9 cellular contexts compared by ENCODE assay signal in the genomic region with DNA sequence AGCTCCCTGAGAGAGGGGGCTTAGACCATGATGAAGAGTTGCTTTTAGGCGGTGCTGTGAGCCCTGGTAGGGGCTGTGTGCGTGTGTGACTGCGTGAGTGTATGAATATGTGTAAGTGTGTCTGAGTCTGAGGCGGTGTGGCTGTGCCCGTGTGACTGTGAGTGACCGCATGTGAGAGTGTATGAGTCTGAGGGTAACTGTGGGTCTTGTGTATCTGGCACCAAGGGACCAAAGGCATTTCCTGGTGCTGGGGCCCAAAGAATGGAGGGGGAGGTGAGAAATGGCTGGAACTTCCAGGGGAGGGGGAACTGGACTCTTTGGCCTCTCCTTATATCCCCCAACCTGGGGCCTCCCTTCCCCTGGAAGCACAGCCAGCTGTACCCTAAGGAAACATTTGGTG. TPM values are rescaled to one million over a fixed set of nuclear protein-coding genes. Genes with fewer than 3 reads are reported as not detected.
DNase-seq lines count a peak whose midpoint lies in the region; ATAC-seq and TF ChIP-seq lines count a peak whose summit lies in the region.
"Had no signal": no experiment of that assay in that cellular context is flagged by ENCODE, and none has a peak within 500 bp of the region (broad histone marks: within the 10 kb centered on the region; RNA-seq: fewer than 3 reads in every experiment).

No MANE protein-coding gene starts in this region.

- H3K9ac ChIP-seq in IMR-90 (ENCODE audit: low read depth, low read length) (peak overlapping the region; percentile 71), endodermal cell (ENCODE audit: extremely low read depth, low read length, poor library complexity, severe bottlenecking) (no peak overlapping the region)

- H4K8ac ChIP-seq in IMR-90 (ENCODE audit: low read depth in 2 of 2, low read length in 2 of 2) = peak overlapping the region; percentile 6 to 77

- H3K36me3 Mint-ChIP-seq in endodermal cell (ENCODE audit: low read depth) = peaks cover 20% of the 10 kb centered on the region

- in situ Hi-C loops in IMR-90 (cut with MboI; ENCODE audit: low sequenced_read_pairs) = no loop called here

- 16% methylated on average over 4 of the region's 6 CpGs; no CpG with 5 or more reads in 1 of the 2 experiments for WGBS in IMR-90 (ENCODE audit: extremely low coverage in 2 of 2, insufficient read length in 1 of 2), 2 experiments
- WGBS in endodermal cell (ENCODE audit: insufficient coverage in 1 of 2, insufficient read length in 1 of 2), 2 experiments = 91% methylated on average over 6 of the region's 6 CpGs; no CpG with 5 or more reads in 1 of the 2 experiments

- H2AFZ ChIP-seq in IMR-90 (replicated peaks; ENCODE audit: low read length, poor library complexity) = peak overlapping the region; percentile 88
- H2AFZ ChIP-seq in osteoblast (ENCODE audit: low read length) = peak overlapping the region; percentile 11

- no peaks in the 10 kb centered on the region for H3K27me3 ChIP-seq in IMR-90 (ENCODE audit: control insufficient read depth, insufficient read depth, low read length)
- no peaks in the 10 kb centered on the region for H3K27me3 ChIP-seq in endodermal cell (ENCODE audit: control insufficient read depth, insufficient read depth, low read length, poor library complexity, severe bottlenecking)
- no peaks in the 10 kb centered on the region for H3K27me3 ChIP-seq in osteoblast (ENCODE audit: insufficient read depth, low read length)

- H3K79me1 ChIP-seq in IMR-90 (ENCODE audit: low read depth in 1 of 2, low read length in 2 of 2) = peaks cover 6 to 37% of the 10 kb centered on the region in 2 experiments; a peak in 3 of 4 replicates

- DNase-seq in AG04449 (ENCODE audit: low read depth, low spot score) (peak; percentile 37), IMR-90 (peak; percentile 52), endodermal cell (no peak), osteoblast (ENCODE audit: insufficient read length, low spot score, missing footprints) (no peak), NCI-H1105 treated with DMSO at 0.1 percent for 48 hours (lab: John Stamatoyannopoulos, UW) (no peak), DMS153 treated with DMSO at 0.1 percent for 48 hours (lab: John Stamatoyannopoulos, UW; ENCODE audit: unreplicated experiment) (no peak), NCI-H2081 treated with DMSO at 0.1 percent for 48 hours (lab: John Stamatoyannopoulos, UW) (no peak), left lobe of liver (ENCODE audit: low spot score) (no peak)

- CTCF ChIA-PET in AG04449 (lab: Yijun Ruan, JAX) = interaction anchor here (0.6 to 13.8 kb wide), 7 partner anchors 10 to 275 kb away, joined by 3 to 153 read pairs (median 4); partner anchors contain the start of gene CCL27
- CTCF ChIA-PET in IMR-90 (lab: Yijun Ruan, JAX) = interaction anchor here (1.0 to 1.9 kb wide), 2 partner anchors 12 to 49 kb away, joined by 3 to 6 read pairs; no protein-coding TSS in a partner anchor

- TF ChIP-seq RAD21 in IMR-90 (IDR thresholded peaks at IDR 0.05; ENCODE audit: low read length) = no peak

- peak overlapping the region; percentile 79 for H3K4ac ChIP-seq in IMR-90 (ENCODE audit: low read depth, low read length)

- H3K14ac ChIP-seq in IMR-90 (replicated peaks; ENCODE audit: low read depth, low read length) = peak overlapping the region; percentile 87

- peaks cover 6% of the 10 kb centered on the region for H3K79me2 ChIP-seq in osteoblast (ENCODE audit: insufficient read depth, low read length)

- H4K91ac ChIP-seq in IMR-90 (ENCODE audit: insufficient read depth, low read depth, low read length) = peak overlapping the region; percentile 53; the same call in 1 of the 2 replicates

- H3K36me3 ChIP-seq in IMR-90 (ENCODE audit: control insufficient read depth, insufficient read depth, low read length) = peaks cover 14% of the 10 kb centered on the region
- peaks cover 26% of the 10 kb centered on the region for H3K36me3 ChIP-seq in endodermal cell (ENCODE audit: control insufficient read depth, insufficient read depth, low read length)
- peaks cover 18% of the 10 kb centered on the region for H3K36me3 ChIP-seq in osteoblast (ENCODE audit: insufficient read depth, low read length)

- H3K23ac ChIP-seq in IMR-90 (ENCODE audit: low read depth, low read length) = peak overlapping the region; percentile 89

- H3K4me1 ChIP-seq in IMR-90 (ENCODE audit: control insufficient read depth, insufficient read depth, low read length) (peaks cover 35% of the 10 kb centered on the region), endodermal cell (ENCODE audit: control insufficient read depth, insufficient read depth, low read length) (peaks cover 18% of the 10 kb centered on the region), osteoblast (ENCODE audit: insufficient read depth, low read length) (peaks cover 40% of the 10 kb centered on the region)

- intact Hi-C loops in IMR-90 (cut with micrococcal nuclease) = no loop called here

- H2BK120ac ChIP-seq in IMR-90 (ENCODE audit: low read depth, low read length) = peak overlapping the region; percentile 73

- no TSS peak for BruUV-seq in IMR-90 (replicated peaks; lab: Mats Ljungman, UMichigan)

- H3K4me3 ChIP-seq in AG04449 (ENCODE audit: low read depth, low read length) (peak overlapping the region; percentile 70), IMR-90 (ENCODE audit: insufficient read depth, low read depth, low read length) (no peak overlapping the region), endodermal cell (ENCODE audit: low read length) (no peak overlapping the region), osteoblast (ENCODE audit: insufficient read depth, low read length) (peak overlapping the region; percentile 69)

- ATAC-seq in IMR-90 (ENCODE audit: low read depth) (peak; percentile 18), left lobe of liver (no peak)

- peak overlapping the region; percentile 56 for H2AK9ac ChIP-seq in IMR-90 (replicated peaks; ENCODE audit: low read depth, low read length, poor library complexity)

- H3K27ac ChIP-seq in IMR-90 (ENCODE audit: insufficient read depth, low read length) (peak overlapping the region; percentile 77), endodermal cell (ENCODE audit: low read depth, low read length) (peak overlapping the region; percentile 3), osteoblast (ENCODE audit: low read depth, low read length) (peak overlapping the region; percentile 64)

- dilution Hi-C loops in IMR-90 (cut with HindIII; ENCODE audit: low sequenced_read_pairs, unreplicated experiment) = no loop called here

- H2AK5ac ChIP-seq in IMR-90 (ENCODE audit: low read depth, low read length) = peak overlapping the region; percentile 97

- no peak for TF ChIP-seq CTCF in AG04449 (IDR thresholded peaks at IDR 0.05; ENCODE audit: insufficient read depth, low read length, missing control alignments)
- TF ChIP-seq CTCF in IMR-90 (conservative IDR thresholded peaks at IDR 0.05; ENCODE audit: low read depth, low read length) = no peak
- no peak for TF ChIP-seq CTCF in endodermal cell (conservative IDR thresholded peaks at IDR 0.05)
- no peak for TF ChIP-seq CTCF in osteoblast (IDR thresholded peaks at IDR 0.05; ENCODE audit: extremely low read depth, low read depth, low read length)

- peak overlapping the region; percentile 90 for H4K5ac ChIP-seq in IMR-90 (ENCODE audit: low read depth, low read length)

- H4K20me1 ChIP-seq in IMR-90 (ENCODE audit: insufficient read depth, low read length) (no peaks in the 10 kb centered on the region), osteoblast (ENCODE audit: insufficient read depth, low read length) (peaks cover 3% of the 10 kb centered on the region)

- POLR2A ChIA-PET in AG04449 (lab: Yijun Ruan, JAX) (interaction anchor here (1.0 to 2.5 kb wide), 4 partner anchors 8 to 33 kb away, joined by 4 to 8 read pairs (median 6); partner anchors contain the start of genes DCTN3 and SIGMAR1), IMR-90 (lab: Charles Lee; ENCODE audit: unreplicated experiment) (interaction anchor here (0.9 kb wide), 1 partner anchor 9 kb away, joined by 3 read pairs; the partner anchor contains the start of gene CCL27)

- H3K4me1 Mint-ChIP-seq in endodermal cell = peaks cover 42% of the 10 kb centered on the region

- H3K27me3 Mint-ChIP-seq in endodermal cell (ENCODE audit: insufficient read depth) = peaks cover 3% of the 10 kb centered on the region

- peak overlapping the region; percentile 67; the same call in 2 of the 3 replicates for H2BK15ac ChIP-seq in IMR-90 (ENCODE audit: low read depth, low read length)

- H3K18ac ChIP-seq in IMR-90 (ENCODE audit: low read depth, low read length) = peak overlapping the region; percentile 82

- peak overlapping the region; percentile 80 for H2BK5ac ChIP-seq in IMR-90 (ENCODE audit: low read depth, low read length, poor library complexity, severe bottlenecking)

- no peaks in the 10 kb centered on the region for H3K9me3 Mint-ChIP-seq in endodermal cell

- H3K9me1 ChIP-seq in IMR-90 (ENCODE audit: insufficient read depth, low read length) = peaks cover 27% of the 10 kb centered on the region

- TF ChIP-seq POLR2A in IMR-90 (IDR thresholded peaks at IDR 0.05; ENCODE audit: low read depth, low read length) = no peak

- H3K4me2 ChIP-seq in IMR-90 (ENCODE audit: low read depth, low read length) (peak overlapping the region; percentile 96), osteoblast (ENCODE audit: insufficient read depth, low read length) (peak overlapping the region; percentile 98)

- peak overlapping the region; percentile 72 for H3K56ac ChIP-seq in IMR-90 (ENCODE audit: extremely low read depth, insufficient read depth, low read length)

- H3K9me3 ChIP-seq in IMR-90 (ENCODE audit: control insufficient read depth, insufficient read depth, low read length) (no peaks in the 10 kb centered on the region), endodermal cell (ENCODE audit: control insufficient read depth, low read length) (no peaks in the 10 kb centered on the region), osteoblast (ENCODE audit: low read depth, low read length) (no peaks in the 10 kb centered on the region)

- no peak overlapping the region for H3K4me3 Mint-ChIP-seq in endodermal cell

- H2BK20ac ChIP-seq in IMR-90 (ENCODE audit: low read depth, low read length) = peak overlapping the region; percentile 66; the same call in 1 of the 2 replicates

- peak overlapping the region; percentile 56 for H3K27ac Mint-ChIP-seq in endodermal cell

RNA-seq across cellular contexts. Expression of gene IL11RA, which starts 1.1 kb away (rescaled TPM):
- total RNA-seq in IMR-90 (2012; rRNA removed) (6.9 and 8.2 TPM in 2 replicates), endodermal cell (10 to 100 TPM in 1 of 2 donors, 1 to 10 TPM in 1; 6.9 to 12.7 TPM), osteoblast (34.4 and 38.0 TPM in 2 replicates), left lobe of liver (26.5 TPM)
- polyA plus RNA-seq in IMR-90 (2012; rRNA removed) = 15.9 and 19.2 TPM in 2 replicates
- polyA plus RNA-seq in IMR-90 (2012; cell fraction: cytosol; rRNA removed) = 15.4 and 16.4 TPM in 2 replicates
- polyA plus RNA-seq in IMR-90 (2012; cell fraction: nucleus; rRNA removed; ENCODE audit: low replicate concordance) = 81.4 and 161 TPM in 2 replicates
- polyA plus RNA-seq in endodermal cell (2013, experiment 1 of 2) = 26.2 TPM
- 23.3 TPM for polyA plus RNA-seq in endodermal cell (2013, experiment 2 of 2)

RNA-seq across cellular contexts. Expression of gene GALT, which starts 6.7 kb away (rescaled TPM):
- total RNA-seq in IMR-90 (2012; rRNA removed) = 12.5 and 15.8 TPM in 2 replicates
- 34.6 and 36.6 TPM in 2 replicates for polyA plus RNA-seq in IMR-90 (2012; rRNA removed)
- polyA plus RNA-seq in IMR-90 (2012; cell fraction: cytosol; rRNA removed) = 17.9 and 19.0 TPM in 2 replicates
- 231 and 346 TPM in 2 replicates for polyA plus RNA-seq in IMR-90 (2012; cell fraction: nucleus; rRNA removed; ENCODE audit: low replicate concordance)
- 10 to 100 TPM; 44.3 to 49.3 TPM for total RNA-seq in endodermal cell
- polyA plus RNA-seq in endodermal cell (2013, experiment 1 of 2) = 59.2 TPM
- polyA plus RNA-seq in endodermal cell (2013, experiment 2 of 2) = 44.1 TPM
- total RNA-seq in osteoblast = 32.6 and 38.9 TPM in 2 replicates
- total RNA-seq in left lobe of liver = 123 TPM

RNA-seq across cellular contexts. Expression of gene CCL27, which starts 9.3 kb away (rescaled TPM):
- total RNA-seq in IMR-90 (2012; rRNA removed) = 0.18 TPM in 1 of 2 replicates, not detected in the other
- polyA plus RNA-seq in IMR-90 (2012; rRNA removed) = 0.17 and 0.26 TPM in 2 replicates
- polyA plus RNA-seq in IMR-90 (2012; cell fraction: cytosol; rRNA removed) = 0.04 TPM in 1 of 2 replicates, not detected in the other
- 0.20 and 0.40 TPM in 2 replicates for polyA plus RNA-seq in IMR-90 (2012; cell fraction: nucleus; rRNA removed; ENCODE audit: low replicate concordance)
- total RNA-seq in endodermal cell = not detected
- 0.53 TPM for polyA plus RNA-seq in endodermal cell (2013, experiment 1 of 2)
- not detected for polyA plus RNA-seq in endodermal cell (2013, experiment 2 of 2)
- 0.36 TPM in 1 of 2 replicates, not detected in the other for total RNA-seq in osteoblast
- total RNA-seq in left lobe of liver = not detected
- total RNA-seq: left colon had no signal

RNA-seq across cellular contexts. Expression of gene SIGMAR1, which starts 15.5 kb away (rescaled TPM):
- total RNA-seq in IMR-90 (2012; rRNA removed) (38.6 and 44.6 TPM in 2 replicates), endodermal cell (10 to 100 TPM; 49.1 to 49.4 TPM), osteoblast (72.7 and 73.4 TPM in 2 replicates), left lobe of liver (139 TPM)
- polyA plus RNA-seq in IMR-90 (2012; rRNA removed) = 88.9 and 93.1 TPM in 2 replicates
- 77.6 and 124 TPM in 2 replicates for polyA plus RNA-seq in IMR-90 (2012; cell fraction: cytosol; rRNA removed)
- 17.7 and 38.8 TPM in 2 replicates for polyA plus RNA-seq in IMR-90 (2012; cell fraction: nucleus; rRNA removed; ENCODE audit: low replicate concordance)
- polyA plus RNA-seq in endodermal cell (2013, experiment 1 of 2) = 84.6 TPM
- 74.7 TPM for polyA plus RNA-seq in endodermal cell (2013, experiment 2 of 2)

RNA-seq across cellular contexts. Expression of gene ARID3C, which starts 24.3 kb away (rescaled TPM):
- total RNA-seq in IMR-90 (2012; rRNA removed) (not detected in 2 replicates), endodermal cell (under 1 TPM; 0.31 to 0.80 TPM), osteoblast (under 0.01 TPM in 1 of 2 replicates, not detected in the other), left lobe of liver (8.8 TPM)
- 0.07 TPM in 1 of 2 replicates, not detected in the other for polyA plus RNA-seq in IMR-90 (2012; rRNA removed)
- polyA plus RNA-seq in IMR-90 (2012; cell fraction: cytosol; rRNA removed) = 0.02 TPM in 1 of 2 replicates, not detected in the other
- 0.05 and 0.07 TPM in 2 replicates for polyA plus RNA-seq in IMR-90 (2012; cell fraction: nucleus; rRNA removed; ENCODE audit: low replicate concordance)
- 0.14 TPM for polyA plus RNA-seq in endodermal cell (2013, experiment 1 of 2)
- polyA plus RNA-seq in endodermal cell (2013, experiment 2 of 2) = 0.83 TPM
- total RNA-seq: left colon had no signal

Comparison
In these comparisons a context has a peak if more than half of its experiments do, and no peak if none do; other contexts are left out.
1. DNase-seq: peak in AG04449 (single experiment) and IMR-90 (single experiment); none in endodermal cell (single experiment), osteoblast (single experiment), NCI-H1105 treated with DMSO at 0.1 percent for 48 hours (single experiment), DMS153 treated with DMSO at 0.1 percent for 48 hours (single experiment), NCI-H2081 treated with DMSO at 0.1 percent for 48 hours (single experiment) and left lobe of liver (single experiment).
2. H3K4me3 ChIP-seq: peak in AG04449 (single experiment) and osteoblast (single experiment); none in IMR-90 (single experiment) and endodermal cell (single experiment).
3. H3K27ac ChIP-seq: peak in every context shown above with its lines; median percentile 77 in IMR-90; 64 in osteoblast; 3 in endodermal cell.